ENCODE assay signal across 1 cellular context in the genomic region with DNA sequence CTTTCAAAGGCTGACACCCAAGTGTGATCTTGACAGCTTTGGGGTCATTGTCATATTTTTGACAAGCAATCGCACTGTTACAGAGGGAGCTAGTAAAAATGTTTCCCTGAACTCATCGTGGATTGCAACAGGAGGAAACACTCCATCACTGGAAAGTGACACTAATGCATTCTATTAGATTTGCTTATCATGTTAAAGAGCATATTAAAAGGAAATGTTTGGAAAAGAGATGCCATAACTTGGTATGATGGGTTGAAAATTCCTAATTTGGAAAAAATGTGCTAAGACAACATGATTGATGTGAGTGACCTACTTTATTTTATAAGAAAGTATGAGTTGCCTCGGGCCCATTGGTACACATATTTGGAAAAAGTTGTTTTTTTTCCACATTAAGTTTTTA.
TF ChIP-seq lines count a peak whose summit lies in the region.

No MANE protein-coding gene starts in this region.

TF ChIP-seq in SK-N-SH treated with all-trans-retinoic acid at 6 μM for 48 hours, 23 proteins besides CTCF, POLR2A, EP300 and RAD21 (continued from another document):
- TF ChIP-seq ARNTL (CRISPR knock-in tag; IDR thresholded peaks at IDR 0.05; ENCODE audit: borderline replicate concordance, low read depth) (no peak), OSR1 (CRISPR knock-in tag; IDR thresholded peaks at IDR 0.05) (no peak), ISL1 (CRISPR knock-in tag; IDR thresholded peaks at IDR 0.05) (peak; percentile 97)
- TF ChIP-seq, protein P1, sequence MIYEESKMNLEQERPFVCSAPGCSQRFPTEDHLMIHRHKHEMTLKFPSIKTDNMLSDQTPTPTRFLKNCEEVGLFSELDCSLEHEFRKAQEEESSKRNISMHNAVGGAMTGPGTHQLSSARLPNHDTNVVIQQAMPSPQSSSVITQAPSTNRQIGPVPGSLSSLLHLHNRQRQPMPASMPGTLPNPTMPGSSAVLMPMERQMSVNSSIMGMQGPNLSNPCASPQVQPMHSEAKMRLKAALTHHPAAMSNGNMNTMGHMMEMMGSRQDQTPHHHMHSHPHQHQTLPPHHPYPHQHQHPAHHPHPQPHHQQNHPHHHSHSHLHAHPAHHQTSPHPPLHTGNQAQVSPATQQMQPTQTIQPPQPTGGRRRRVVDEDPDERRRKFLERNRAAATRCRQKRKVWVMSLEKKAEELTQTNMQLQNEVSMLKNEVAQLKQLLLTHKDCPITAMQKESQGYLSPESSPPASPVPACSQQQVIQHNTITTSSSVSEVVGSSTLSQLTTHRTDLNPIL (CRISPR knock-in tag; IDR thresholded peaks at IDR 0.05; ENCODE audit: low read depth) = peak; percentile 56; the same call in 1 of the 2 replicates
